11 cellular contexts compared by ENCODE assay signal in genomic region chr3:126267976-126268615, GRCh38.
DNase-seq lines count a peak whose midpoint lies in the region; ATAC-seq and TF ChIP-seq lines count a peak whose summit lies in the region.
"Had no signal": no experiment of that assay in that cellular context is flagged by ENCODE, and none has a peak within 500 bp of the region (broad histone marks: within the 10 kb centered on the region; RNA-seq: fewer than 3 reads in every experiment).

No MANE protein-coding gene starts in this region.

- ATAC-seq in Panc1 (no peak), thoracic aorta (ENCODE audit: insufficient number of reproducible peaks, low FRiP score, low read depth) (no peak), HG03378 (IDR thresholded peaks at IDR 0.05; ENCODE audit: unreplicated experiment) (no peak), GM21390 (IDR thresholded peaks at IDR 0.05; ENCODE audit: unreplicated experiment) (no peak)
- ATAC-seq: activated T-helper 17 cell treated with anti-CD3 and anti-CD28 coated beads, Interleukin-2, amount 50 U/mL, for 72 hours; natural killer cell had no signal

- H3K27me3 Mint-ChIP-seq in endodermal cell (ENCODE audit: insufficient read depth), result peaks cover 13% of the 10 kb centered on the region

- H3K27ac ChIP-seq in Panc1 (ENCODE audit: low read length) (peak overlapping the region; percentile 60), endodermal cell (ENCODE audit: low read depth, low read length) (peak overlapping the region; percentile 98), thoracic aorta (peak overlapping the region; percentile 97), OCI-LY7 (ENCODE audit: low read depth, low read length, poor library complexity, severe bottlenecking) (no peak overlapping the region)

- BruUV-seq in Panc1 (replicated peaks; lab: Mats Ljungman, UMichigan) (no TSS peak), OCI-LY7 (replicated peaks; lab: Mats Ljungman, UMichigan) (no TSS peak)

- no peaks in the 10 kb centered on the region for H4K20me1 ChIP-seq in OCI-LY7 (ENCODE audit: insufficient read depth, low read length)

- DNase-seq in Panc1 (ENCODE audit: low read depth, low spot score) (no peak), endodermal cell (no peak), thoracic aorta (ENCODE audit: low spot score) (no peak), OCI-LY7 (ENCODE audit: low spot score) (no peak), iPS-NIHi7 (ENCODE audit: extremely low spot score) (no peak)
- DNase-seq: Karpas-422, natural killer cell had no signal

- H3K4me1 ChIP-seq in Panc1 (ENCODE audit: control insufficient read depth, insufficient read depth, low read length), result peaks cover 13% of the 10 kb centered on the region
- H3K4me1 ChIP-seq in endodermal cell (ENCODE audit: control insufficient read depth, insufficient read depth, low read length), result peaks cover 16% of the 10 kb centered on the region
- H3K4me1 ChIP-seq in mucosa of stomach (ENCODE audit: control insufficient read depth, insufficient read depth, low read length), result peaks cover 15% of the 10 kb centered on the region
- H3K4me1 ChIP-seq in thoracic aorta (ENCODE audit: control insufficient read depth in 1 of 2, low read depth in 2 of 2), result peaks cover 38 to 72% of the 10 kb centered on the region in 2 donors
- H3K4me1 ChIP-seq in OCI-LY7 (ENCODE audit: insufficient read depth, low read length, poor library complexity, severe bottlenecking), result no peaks in the 10 kb centered on the region

- H3K27ac Mint-ChIP-seq in endodermal cell, result peak overlapping the region; percentile 96
- H3K27ac Mint-ChIP-seq: activated T-helper 17 cell treated with anti-CD3 and anti-CD28 coated beads, Interleukin-2, amount 50 U/mL, for 72 hours; natural killer cell had no signal

- H3K4me3 ChIP-seq in Panc1 (ENCODE audit: low read depth in 2 of 2, low read length in 2 of 2) (no peak overlapping the region), endodermal cell (ENCODE audit: low read length) (peak overlapping the region; percentile 73), mucosa of stomach (ENCODE audit: low read length) (no peak overlapping the region), thoracic aorta (peak overlapping the region; percentile 54), OCI-LY7 (ENCODE audit: low read depth, low read length, poor library complexity, severe bottlenecking) (no peak overlapping the region)

- H3K36me3 Mint-ChIP-seq in endodermal cell (ENCODE audit: low read depth), result no peaks in the 10 kb centered on the region
- H3K36me3 Mint-ChIP-seq: natural killer cell had no signal

- WGBS in endodermal cell (ENCODE audit: insufficient coverage in 1 of 2, insufficient read length in 1 of 2), 2 experiments, result 68 to 82% methylated on average over 10 to 15 of the region's 15 CpGs

- peak overlapping the region; percentile 83 for H3K9ac ChIP-seq in endodermal cell (ENCODE audit: extremely low read depth, low read length, poor library complexity, severe bottlenecking)
- peak overlapping the region; percentile 22 for H3K9ac ChIP-seq in mucosa of stomach (ENCODE audit: low read length)

- no peak overlapping the region for H2AFZ ChIP-seq in OCI-LY7 (ENCODE audit: low read length)

- intact Hi-C loops in Panc1 (cut with micrococcal nuclease; ENCODE audit: unreplicated experiment) (no loop called here), OCI-LY7 (cut with micrococcal nuclease; ENCODE audit: unreplicated experiment) (no loop called here)

- H3K4me3 Mint-ChIP-seq in endodermal cell, result peak overlapping the region; percentile 69
- H3K4me3 Mint-ChIP-seq: activated T-helper 17 cell treated with anti-CD3 and anti-CD28 coated beads, Interleukin-2, amount 50 U/mL, for 72 hours; natural killer cell had no signal

- POLR2A ChIA-PET in Panc1 (lab: Charles Lee), result no interaction called here
- POLR2A ChIA-PET in OCI-LY7 (lab: Charles Lee), result no interaction called here

- no peaks in the 10 kb centered on the region for H3K9me2 ChIP-seq in OCI-LY7 (ENCODE audit: insufficient read depth, low read length)

- TF ChIP-seq CTCF in Panc1 (IDR thresholded peaks at IDR 0.05) (no peak), endodermal cell (conservative IDR thresholded peaks at IDR 0.05) (no peak), thoracic aorta (IDR thresholded peaks at IDR 0.05) (no peak), OCI-LY7 (conservative IDR thresholded peaks at IDR 0.05; ENCODE audit: low read length) (no peak)

- H3K9me3 ChIP-seq in Panc1 (ENCODE audit: control insufficient read depth, insufficient read depth, low read depth, low read length) (no peaks in the 10 kb centered on the region), endodermal cell (ENCODE audit: control insufficient read depth, low read length) (no peaks in the 10 kb centered on the region), mucosa of stomach (ENCODE audit: control insufficient read depth, low read length) (no peaks in the 10 kb centered on the region), thoracic aorta (no peaks in the 10 kb centered on the region), OCI-LY7 (ENCODE audit: low read length) (no peaks in the 10 kb centered on the region)

- H3K27me3 ChIP-seq in Panc1 (ENCODE audit: control insufficient read depth, insufficient read depth, low read length) (no peaks in the 10 kb centered on the region), endodermal cell (ENCODE audit: control insufficient read depth, insufficient read depth, low read length, poor library complexity, severe bottlenecking) (peaks cover 4% of the 10 kb centered on the region), mucosa of stomach (ENCODE audit: control insufficient read depth, insufficient read depth, low read length) (peaks cover 10% of the 10 kb centered on the region), thoracic aorta (replicated peaks; ENCODE audit: insufficient read depth) (no peaks in the 10 kb centered on the region)

- in situ Hi-C loops in Panc1 (cut with HindIII; ENCODE audit: low pct_unique_long_range_greater_than_20kb, low sequenced_read_pairs), result no loop called here

- H3K79me2 ChIP-seq in OCI-LY7 (ENCODE audit: insufficient read depth, low read depth, low read length), result no peaks in the 10 kb centered on the region

- H3K4me2 ChIP-seq in OCI-LY7 (ENCODE audit: low read length), result no peak overlapping the region

- peaks cover 11% of the 10 kb centered on the region for H3K4me1 Mint-ChIP-seq in endodermal cell
- H3K4me1 Mint-ChIP-seq: activated T-helper 17 cell treated with anti-CD3 and anti-CD28 coated beads, Interleukin-2, amount 50 U/mL, for 72 hours had no signal

- H3K36me3 ChIP-seq in Panc1 (ENCODE audit: control insufficient read depth, insufficient read depth, low read length) (no peaks in the 10 kb centered on the region; the same call in 1 of the 2 replicates), endodermal cell (ENCODE audit: control insufficient read depth, insufficient read depth, low read length) (no peaks in the 10 kb centered on the region), mucosa of stomach (ENCODE audit: control insufficient read depth, insufficient read depth, low read length) (no peaks in the 10 kb centered on the region), thoracic aorta (no peaks in the 10 kb centered on the region), OCI-LY7 (ENCODE audit: insufficient read depth, low read length) (no peaks in the 10 kb centered on the region)

- CTCF ChIA-PET in Panc1 (lab: Charles Lee) (no interaction called here), OCI-LY7 (lab: Charles Lee; ENCODE audit: unreplicated experiment) (no interaction called here)

- H3K9me3 Mint-ChIP-seq in endodermal cell, result no peaks in the 10 kb centered on the region
- H3K9me3 Mint-ChIP-seq: activated T-helper 17 cell treated with anti-CD3 and anti-CD28 coated beads, Interleukin-2, amount 50 U/mL, for 72 hours; natural killer cell had no signal

Comparison
In these comparisons a context has a peak if more than half of its experiments do, and no peak if none do; other contexts are left out.
1. H3K4me3 ChIP-seq: peak in endodermal cell (single experiment) and thoracic aorta (single experiment); none in Panc1 (0 of 2), mucosa of stomach (single experiment) and OCI-LY7 (single experiment).